In genomic region chr17:64261422-64262124, GRCh38 we compare ENCODE assay signal across 8 cellular contexts. TPM values are rescaled to one million over a fixed set of nuclear protein-coding genes. Genes with fewer than 3 reads are reported as not detected.
DNase-seq lines count a peak whose midpoint lies in the region; ATAC-seq and TF ChIP-seq lines count a peak whose summit lies in the region.

No MANE protein-coding gene starts in this region.

- no peak overlapping the region for H3K27ac ChIP-seq in DOHH2 (ENCODE audit: low read depth, low read length)
- H3K27ac ChIP-seq in RWPE2 (ENCODE audit: poor library complexity, severe bottlenecking), result peak overlapping the region; percentile 69
- H3K27ac ChIP-seq in epithelial cell of prostate, result peak overlapping the region; percentile 73
- peak overlapping the region; percentile 85 for H3K27ac ChIP-seq in parathyroid adenoma

- H3K36me3 ChIP-seq in DOHH2 (ENCODE audit: control insufficient read depth, low read length), result no peaks in the 10 kb centered on the region
- H3K36me3 ChIP-seq in RWPE2 (ENCODE audit: low read depth), result no peaks in the 10 kb centered on the region
- H3K36me3 ChIP-seq in parathyroid adenoma (ENCODE audit: control insufficient read depth, insufficient read depth, low read length), result no peaks in the 10 kb centered on the region

- H4K20me1 ChIP-seq in DOHH2 (ENCODE audit: control insufficient read depth, insufficient read depth, low read depth, low read length), result no peaks in the 10 kb centered on the region

- POLR2A ChIA-PET in GM10248 (lab: Yijun Ruan, JAX), result no interaction called here

- CTCF ChIA-PET in GM10248 (lab: Yijun Ruan, JAX), result interaction anchor here (0.8 to 1.3 kb wide), 3 partner anchors 10 to 197 kb away, joined by 3 to 4 read pairs (median 3); no protein-coding TSS in a partner anchor

- no peaks in the 10 kb centered on the region for H3F3A ChIP-seq in DOHH2 (ENCODE audit: control insufficient read depth, insufficient read depth)

- H3K4me2 ChIP-seq in DOHH2 (ENCODE audit: low read length), result peak overlapping the region; percentile 90
- peak overlapping the region; percentile 63 for H3K4me2 ChIP-seq in parathyroid adenoma (ENCODE audit: low read length)

- H3K27me3 ChIP-seq in DOHH2 (ENCODE audit: control insufficient read depth, low read length) (peaks cover 17% of the 10 kb centered on the region), RWPE2 (ENCODE audit: insufficient read depth, poor library complexity, severe bottlenecking) (no peaks in the 10 kb centered on the region), parathyroid adenoma (ENCODE audit: control insufficient read depth, insufficient read depth, low read length) (no peaks in the 10 kb centered on the region)

- no peaks in the 10 kb centered on the region for H3K9me3 ChIP-seq in DOHH2 (ENCODE audit: control insufficient read depth, insufficient read depth, low read length)
- H3K9me3 ChIP-seq in RWPE2 (ENCODE audit: severe bottlenecking), result no peaks in the 10 kb centered on the region
- no peaks in the 10 kb centered on the region for H3K9me3 ChIP-seq in parathyroid adenoma (ENCODE audit: control insufficient read depth, low read length)

- H3K4me3 ChIP-seq in DOHH2 (ENCODE audit: low read length) (peak overlapping the region; percentile 98), RWPE2 (ENCODE audit: severe bottlenecking) (peak overlapping the region; percentile 90), parathyroid adenoma (ENCODE audit: low read depth, low read length) (peak overlapping the region; percentile 76)

- H2AFZ ChIP-seq in parathyroid adenoma, result peak overlapping the region; percentile 83

- TF ChIP-seq CTCF in DOHH2 (IDR thresholded peaks at IDR 0.05; ENCODE audit: low read depth, low read length, poor library complexity, severe bottlenecking) (no peak), RWPE2 (IDR thresholded peaks at IDR 0.05; ENCODE audit: poor library complexity, severe bottlenecking) (no peak), parathyroid adenoma (IDR thresholded peaks at IDR 0.05) (no peak), GM10248 (IDR thresholded peaks at IDR 0.05; ENCODE audit: control extremely low read depth, extremely low read depth, low read depth, missing control alignments) (no peak)

- DNase-seq in RWPE2 (ENCODE audit: low spot score) (no peak), epithelial cell of prostate (ENCODE audit: low read depth, low spot score) (no peak), mucosa of gallbladder (ENCODE audit: low spot score) (no peak), GM10248 (ENCODE audit: extremely low spot score) (no peak)

- ATAC-seq in RWPE2 (ENCODE audit: low read depth), result no peak
- no peak for ATAC-seq in HG03460 (IDR thresholded peaks at IDR 0.05; ENCODE audit: unreplicated experiment)
- ATAC-seq in GM21619 (IDR thresholded peaks at IDR 0.05; ENCODE audit: unreplicated experiment), result no peak

- peak overlapping the region; percentile 77 for H3K9ac ChIP-seq in parathyroid adenoma

- no peaks in the 10 kb centered on the region for H3K9me2 ChIP-seq in DOHH2 (replicated peaks; ENCODE audit: control insufficient read depth, low read length)

- H3K79me2 ChIP-seq in DOHH2 (ENCODE audit: control insufficient read depth, low read length), result peaks cover 37% of the 10 kb centered on the region
- H3K79me2 ChIP-seq in parathyroid adenoma, result peaks cover 34% of the 10 kb centered on the region

- H3K4me1 ChIP-seq in DOHH2 (ENCODE audit: control insufficient read depth, low read length) (peaks cover 23% of the 10 kb centered on the region), RWPE2 (ENCODE audit: insufficient read depth, poor library complexity, severe bottlenecking) (peaks cover 38% of the 10 kb centered on the region), parathyroid adenoma (peaks cover 32% of the 10 kb centered on the region)

RNA-seq across cellular contexts. Expression of gene TEX2, which starts 1.5 kb away (rescaled TPM):
- total RNA-seq in mucosa of gallbladder, result 74.9 TPM
